ENCODE assay signal across 8 cellular contexts in genomic region chr16:30747799-30748633, GRCh38. TPM values are rescaled to one million over a fixed set of nuclear protein-coding genes. Genes with fewer than 3 reads are reported as not detected.
A peak's percentile ranks its signal among the peaks of the same experiment; 100 is the strongest.
DNase-seq lines count a peak whose midpoint lies in the region; ATAC-seq, FAIRE-seq and TF ChIP-seq lines count a peak whose summit lies in the region.

A gene with protein sequence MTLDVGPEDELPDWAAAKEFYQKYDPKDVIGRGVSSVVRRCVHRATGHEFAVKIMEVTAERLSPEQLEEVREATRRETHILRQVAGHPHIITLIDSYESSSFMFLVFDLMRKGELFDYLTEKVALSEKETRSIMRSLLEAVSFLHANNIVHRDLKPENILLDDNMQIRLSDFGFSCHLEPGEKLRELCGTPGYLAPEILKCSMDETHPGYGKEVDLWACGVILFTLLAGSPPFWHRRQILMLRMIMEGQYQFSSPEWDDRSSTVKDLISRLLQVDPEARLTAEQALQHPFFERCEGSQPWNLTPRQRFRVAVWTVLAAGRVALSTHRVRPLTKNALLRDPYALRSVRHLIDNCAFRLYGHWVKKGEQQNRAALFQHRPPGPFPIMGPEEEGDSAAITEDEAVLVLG (plus strand): TSS chr16:30748425. CDS start chr16:30748821, 396 bp downstream.

- H3K9ac ChIP-seq in adipocyte (ENCODE audit: low read length), result peak within 1 kb of the TSS; percentile 87

- H3K27ac ChIP-seq in pancreas (peak within 1 kb of the TSS; percentile 72 to 76 (median 74)), tibial artery (peak within 1 kb of the TSS; percentile 67 to 84)

- DNase-seq in NCI-H1436 (lab: John Stamatoyannopoulos, UW), result peak; percentile 98
- peak; percentile 90 for DNase-seq in T follicular helper cell (ENCODE audit: low read depth)
- peak; percentile 100 for DNase-seq in adipocyte (ENCODE audit: low read depth)
- peak; percentile 100 for DNase-seq in Right ventricle myocardium superior
- DNase-seq in pancreas, result peak; percentile 97 to 100 (median 99)
- peak; percentile 99 to 100 for DNase-seq in tibial artery

- peaks cover 23% of the 10 kb centered on the region for H3K4me1 ChIP-seq in adipocyte (ENCODE audit: control insufficient read depth, insufficient read depth, low read length)
- H3K4me1 ChIP-seq in pancreas, result peaks cover 0 to 4% (median 3%) of the 10 kb centered on the region in 3 donors
- peaks cover 0 to 24% (median 9%) of the 10 kb centered on the region in 4 donors for H3K4me1 ChIP-seq in tibial artery

- 2% methylated on average over 47 to 60 of the region's 60 CpGs for WGBS in pancreas, 2 donors

- ATAC-seq in HG02798 (IDR thresholded peaks at IDR 0.05; ENCODE audit: poor library complexity, unreplicated experiment) (peak; percentile 98), Right ventricle myocardium superior (ENCODE audit: poor library complexity) (peak; percentile 97), pancreas (peak; percentile 97 to 99 (median 98))

- H3K4me3 ChIP-seq in GM12875 (ENCODE audit: low read depth, low read length), result peak within 1 kb of the TSS; percentile 76
- H3K4me3 ChIP-seq in adipocyte (ENCODE audit: low read length), result peak within 1 kb of the TSS; percentile 78
- H3K4me3 ChIP-seq in pancreas, result peak within 1 kb of the TSS; percentile 45 to 75 (median 62)
- H3K4me3 ChIP-seq in tibial artery, result peak within 1 kb of the TSS; percentile 89 to 99

- H3K36me3 ChIP-seq in adipocyte (ENCODE audit: control insufficient read depth, insufficient read depth, low read length, severe bottlenecking) (peaks cover 34% of the 10 kb centered on the region), pancreas (no peaks in the 10 kb centered on the region), tibial artery (peaks cover 6 to 42% (median 9%) of the 10 kb centered on the region in 3 donors)

- peak; percentile 91 for FAIRE-seq in pancreas (lab: Jason Lieb, UNC)

- no peaks in the 10 kb centered on the region for H3K27me3 ChIP-seq in adipocyte (replicated peaks; ENCODE audit: control insufficient read depth, insufficient read depth, low read length)
- H3K27me3 ChIP-seq in pancreas, result no peaks in the 10 kb centered on the region
- no peaks in the 10 kb centered on the region for H3K27me3 ChIP-seq in tibial artery

- intact Hi-C loops in Right ventricle myocardium superior (cut with DNase I) (no loop called here), pancreas (cut with DNase I) (no loop called here), tibial artery (cut with DNase I; ENCODE audit: low total_unique reads) (loop anchor here (10.0 kb wide), 1 partner anchor 57 kb away; no protein-coding TSS in a partner anchor)

- no peaks in the 10 kb centered on the region for H3K9me3 ChIP-seq in adipocyte (ENCODE audit: control insufficient read depth, low read length)
- no peaks in the 10 kb centered on the region for H3K9me3 ChIP-seq in pancreas
- H3K9me3 ChIP-seq in tibial artery, result no peaks in the 10 kb centered on the region

- TF ChIP-seq CTCF in GM12875 (IDR thresholded peaks at IDR 0.05; ENCODE audit: borderline replicate concordance, insufficient read depth, low read depth, low read length) (no peak), pancreas (IDR thresholded peaks at IDR 0.05) (no peak), tibial artery (IDR thresholded peaks at IDR 0.05) (peak in 1 of 2 experiments; percentile 6)

RNA-seq across cellular contexts. Expression of the gene that starts here (rescaled TPM):
- total RNA-seq in Right ventricle myocardium superior, result 13.4 TPM
- 10 to 100 TPM in 3 of 6 donors, 1 to 10 TPM in 3; 7.9 to 15.7 (median 9.5) TPM for total RNA-seq in pancreas
- 10 to 100 TPM; 42.1 to 42.3 TPM for polyA plus RNA-seq in pancreas

Comparison
In these comparisons a context has a peak if more than half of its experiments do, and no peak if none do; other contexts are left out.
1. Peak in every context shown above with its lines: DNase-seq, ATAC-seq, H3K4me3 ChIP-seq and H3K27ac ChIP-seq.